Comparison of ENCODE assay signal across 8 cellular contexts in the genomic region with DNA sequence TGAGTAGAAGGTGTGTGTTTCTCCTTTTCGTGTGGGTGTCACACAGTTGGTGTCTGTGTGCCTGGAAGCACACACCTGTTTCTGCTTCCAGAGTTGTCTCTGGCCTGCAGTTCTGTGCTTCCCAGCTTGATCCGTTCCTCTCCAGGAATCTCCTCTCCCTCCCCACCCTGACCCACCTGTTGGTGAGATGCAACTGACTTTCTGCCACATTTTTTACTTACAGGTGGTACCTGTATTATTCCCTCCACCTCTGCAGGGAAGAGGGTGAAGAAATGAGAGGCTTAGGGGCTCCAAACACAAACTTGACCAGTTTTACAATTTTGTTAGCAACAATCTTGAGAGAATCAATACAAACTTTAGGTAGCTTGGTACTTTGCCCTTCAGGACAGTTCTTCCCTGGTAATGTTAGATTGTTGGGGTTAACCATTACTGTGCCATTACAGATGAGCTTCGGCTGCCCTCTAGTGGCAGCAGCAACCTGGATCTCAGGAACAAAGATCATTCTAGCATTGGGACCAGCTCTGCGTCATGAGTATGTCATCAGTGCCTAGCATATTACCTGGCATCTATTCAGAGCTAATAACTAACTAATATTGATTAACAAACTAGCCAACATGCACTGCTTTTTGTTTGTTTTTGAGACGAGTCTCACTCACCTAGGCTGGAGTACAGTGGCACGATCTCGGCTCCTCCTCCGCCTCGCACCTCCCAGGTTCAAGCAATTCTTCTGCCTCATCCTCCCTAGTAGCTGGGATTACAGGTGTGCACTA. TPM values are rescaled to one million over a fixed set of nuclear protein-coding genes. Genes with fewer than 3 reads are reported as not detected.
A peak's percentile ranks its signal among the peaks of the same experiment; 100 is the strongest.
DNase-seq lines count a peak whose midpoint lies in the region; ATAC-seq and TF ChIP-seq lines count a peak whose summit lies in the region.
"Not testable (repeated sequence)": the region's sequence is repeated elsewhere in the genome, so short reads cannot be mapped to it uniquely, and the experiment has no call there.

No MANE protein-coding gene starts in this region.

- peak; percentile 79 for ATAC-seq in GM19372 (IDR thresholded peaks at IDR 0.05; ENCODE audit: low read depth, unreplicated experiment)
- ATAC-seq in HG03378 (IDR thresholded peaks at IDR 0.05; ENCODE audit: unreplicated experiment), result peak; percentile 88

- not testable (repeated sequence) for H3K4me3 ChIP-seq in BJ (ENCODE audit: low read depth, low read length); cardiac fibroblast (replicated peaks in 1 of 2; ENCODE audit: low read depth in 2 of 2, low read length in 2 of 2); kidney epithelial cell (ENCODE audit: low read depth, low read length)

- not testable (repeated sequence) for H3K36me3 ChIP-seq in BJ (ENCODE audit: control insufficient read depth, insufficient read depth, low read length); kidney epithelial cell (ENCODE audit: control insufficient read depth, insufficient read depth, low read length)

- peak; percentile 67 for TF ChIP-seq CTCF in BJ (IDR thresholded peaks at IDR 0.05; ENCODE audit: insufficient read depth, low read depth, low read length)
- TF ChIP-seq CTCF in cardiac fibroblast (IDR thresholded peaks at IDR 0.05; ENCODE audit: low read depth, low read length), result peak; percentile 51
- TF ChIP-seq CTCF in kidney epithelial cell (IDR thresholded peaks at IDR 0.05; ENCODE audit: insufficient read depth, low read length, poor library complexity, severe bottlenecking), result peak; percentile 65

- DNase-seq in BJ (ENCODE audit: low read depth); kidney epithelial cell (ENCODE audit: low read depth): not testable (repeated sequence)
- peak; percentile 57 for DNase-seq in NCI-H460 (ENCODE audit: extremely low read depth, low read depth)
- peak; percentile 42 to 44 for DNase-seq in activated CD4-positive, alpha-beta T cell treated with anti-CD3 and anti-CD28 coated beads for 24 hours (ENCODE audit: low read depth in 2 of 2)
- peak; percentile 59 to 77 for DNase-seq in cardiac fibroblast (ENCODE audit: low read depth in 2 of 2)
- peak; percentile 44 for DNase-seq in stimulated activated CD4-positive, alpha-beta T cell treated with anti-CD3 and anti-CD28 coated beads, Interleukin-2, amount 100 ng/mL, for 4 hours (ENCODE audit: low read depth)

- not testable (repeated sequence) for H3K27me3 ChIP-seq in BJ (ENCODE audit: control insufficient read depth, insufficient read depth, low read length); kidney epithelial cell (ENCODE audit: control insufficient read depth, insufficient read depth, low read length)

- POLR2A ChIA-PET in BJ (lab: Charles Lee), result not testable (repeated sequence)

- CTCF ChIA-PET in BJ (lab: Yijun Ruan, JAX), result interaction anchor here (0.6 to 4.2 kb wide), 11 partner anchors 9 to 97 kb away, joined by 3 to 19 read pairs (median 4); a partner anchor contains a TSS

RNA-seq across cellular contexts. Expression of a gene that starts 10.0 kb away (rescaled TPM):
- 3.7 and 3.9 TPM in 2 replicates for polyA plus RNA-seq in BJ (2011; rRNA removed)
- polyA minus RNA-seq in BJ (2011; rRNA and poly(A)+ RNA removed), result 5.0 and 9.5 TPM in 2 replicates
- 8.5 and 8.8 TPM in 2 replicates for total RNA-seq in NCI-H460 (2014; rRNA removed; shearing (Covaris generic))
- polyA plus RNA-seq in NCI-H460 (2014; cell fraction: nucleus; rRNA removed), result 9.0 and 10.7 TPM in 2 replicates
- total RNA-seq in kidney epithelial cell, result 17.8 and 21.0 TPM in 2 replicates

RNA-seq across cellular contexts. Expression of a gene that starts 54.3 kb away (rescaled TPM):
- not detected in 2 replicates for polyA plus RNA-seq in BJ (2011; rRNA removed)
- polyA minus RNA-seq in BJ (2011; rRNA and poly(A)+ RNA removed), result not detected in 2 replicates
- 0.12 TPM in 1 of 2 replicates, not detected in the other for total RNA-seq in NCI-H460 (2014; rRNA removed; shearing (Covaris generic))
- polyA plus RNA-seq in NCI-H460 (2014; cell fraction: nucleus; rRNA removed), result not detected in 2 replicates
- total RNA-seq in kidney epithelial cell, result 0.33 TPM in 1 of 2 replicates, not detected in the other
